3 cellular contexts compared by ENCODE assay signal in the genomic region with DNA sequence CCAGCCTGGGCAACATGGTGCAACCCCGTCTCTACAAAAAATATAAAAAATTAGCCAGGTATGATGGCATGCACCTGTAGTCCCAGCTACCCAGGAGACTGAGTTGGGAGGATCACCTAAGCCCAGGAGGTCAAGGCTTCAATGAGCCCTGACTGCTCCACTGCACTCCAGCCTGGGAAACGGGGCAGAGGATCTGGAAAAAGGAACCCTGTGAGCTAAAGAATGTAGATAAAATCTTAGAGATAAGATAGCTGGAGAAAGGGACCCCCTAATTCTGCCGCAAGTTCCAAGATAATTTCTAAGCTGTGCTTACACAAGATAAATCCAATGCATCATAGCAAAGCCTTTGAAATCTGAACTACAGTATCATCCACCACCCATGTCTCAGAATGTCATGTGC.
"Had no signal": no experiment of that assay in that cellular context is flagged by ENCODE, and none has a peak within 500 bp of the region (broad histone marks: within the 10 kb centered on the region; RNA-seq: fewer than 3 reads in every experiment).

No MANE protein-coding gene starts in this region.

- H3K4me3 ChIP-seq: GM12878 had no signal

- ATAC-seq: GM12878 had no signal

- DNase-seq: GDM1, GF-D8 had no signal
